In genomic region chr4:8847764-8848163, GRCh38 we compare ENCODE assay signal across 2 cellular contexts.
TF ChIP-seq lines count a peak whose summit lies in the region.

No MANE protein-coding gene starts in this region.

TF ChIP-seq in K562, 482 proteins besides CTCF, POLR2A, EP300 and RAD21 (continues in another document):
- TF ChIP-seq CHD4 (IDR thresholded peaks at IDR 0.05; ENCODE audit: insufficient read depth, insufficient replicate concordance, low read depth, low read length, poor library complexity, severe bottlenecking) (no peak), ZNF785 (CRISPR knock-in tag; IDR thresholded peaks at IDR 0.05) (no peak), MAFK (IDR thresholded peaks at IDR 0.05; ENCODE audit: low read length) (peak; percentile 25; the same call in 1 of the 2 replicates), CHD7 (IDR thresholded peaks at IDR 0.05; ENCODE audit: low read depth, low read length) (peak; percentile 96), MLLT1 (IDR thresholded peaks at IDR 0.05) (0 out of 4 replicates have a peak, but pooled peaks of 1 of the 2 experiments have one; percentile 49), ZNF740 (CRISPR knock-in tag; IDR thresholded peaks at IDR 0.05) (no peak), ZNF740 (tag; IDR thresholded peaks at IDR 0.05) (no peak), ZNF77 (CRISPR knock-in tag; IDR thresholded peaks at IDR 0.05) (no peak)

TF ChIP-seq in HepG2, 621 proteins besides CTCF, POLR2A, EP300 and RAD21 (continued from another document):
- TF ChIP-seq IRF9 (CRISPR knock-in tag; IDR thresholded peaks at IDR 0.05; ENCODE audit: borderline replicate concordance) = no peak
